In the genomic region with DNA sequence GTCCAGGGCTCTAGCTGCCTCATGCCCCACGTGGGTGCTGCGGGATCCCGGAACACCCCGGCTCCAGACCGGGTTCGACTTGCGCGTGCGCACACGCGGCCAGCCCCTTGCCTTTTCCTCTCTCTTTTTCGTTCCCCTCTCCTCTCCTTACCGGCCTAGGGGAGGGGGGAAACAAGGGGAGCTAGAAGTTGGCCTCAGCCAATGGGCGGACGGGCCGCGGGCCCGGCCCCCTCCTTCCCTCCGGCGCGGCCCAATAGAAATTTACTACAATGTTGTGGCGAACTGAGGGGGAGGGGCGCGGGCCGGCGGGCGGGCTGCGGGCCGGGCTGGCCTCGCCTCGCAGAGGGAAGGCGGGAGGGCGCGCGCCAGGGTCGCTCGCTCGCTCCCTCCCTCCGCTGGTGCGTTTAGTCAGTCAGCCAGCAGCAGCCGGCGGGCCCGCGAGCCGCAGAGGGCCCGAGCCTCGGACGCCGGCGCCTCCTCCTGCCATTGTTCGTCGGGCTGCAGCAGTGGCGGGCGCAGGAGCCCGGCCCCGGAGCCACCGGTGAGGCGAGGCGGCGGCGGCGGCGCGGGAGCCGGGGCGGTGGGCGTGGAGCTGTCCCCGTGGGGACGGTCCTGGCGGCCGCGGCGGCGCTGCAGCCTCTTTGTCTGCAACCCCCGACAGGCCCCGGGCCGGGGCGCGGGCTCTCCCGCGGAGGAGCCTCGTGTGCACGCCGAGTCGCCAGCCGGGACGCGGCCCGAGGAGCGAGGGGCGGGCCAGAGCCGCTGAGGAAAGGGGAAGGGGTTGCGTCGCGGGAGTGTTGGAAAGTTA, we compare ENCODE assay signal across 8 cellular contexts. TPM values are rescaled to one million over a fixed set of nuclear protein-coding genes. Genes with fewer than 3 reads are reported as not detected.
DNase-seq lines count a peak whose midpoint lies in the region; ATAC-seq, FAIRE-seq and TF ChIP-seq lines count a peak whose summit lies in the region.

TSS of gene EPB41 (plus strand) at position 342 of the 808 bp plus-strand sequence. CDS start 72,869 bp downstream, outside the sequence.

- no peaks in the 10 kb centered on the region for H3K9me2 ChIP-seq in SU-DHL-6 (replicated peaks; ENCODE audit: insufficient read depth, low read length)

- peak within 1 kb of the TSS; percentile 61 for H2AFZ ChIP-seq in SU-DHL-6 (ENCODE audit: low read depth, low read length, severe bottlenecking)

- intact Hi-C loops in pancreas (cut with DNase I) = no loop called here

- H3K9me3 ChIP-seq in SU-DHL-6 (ENCODE audit: insufficient read depth, low read length) = no peaks in the 10 kb centered on the region
- H3K9me3 ChIP-seq in cardiac muscle cell (ENCODE audit: low read depth) = no peaks in the 10 kb centered on the region
- H3K9me3 ChIP-seq in pancreas = no peaks in the 10 kb centered on the region
- H3K9me3 ChIP-seq in thymus (ENCODE audit: control insufficient read depth) = no peaks in the 10 kb centered on the region

- no peak for FAIRE-seq in pancreas (lab: Jason Lieb, UNC)

- TF ChIP-seq CTCF in GM06990 (IDR thresholded peaks at IDR 0.05; ENCODE audit: insufficient read depth, low read length, poor library complexity, severe bottlenecking) (no peak), SU-DHL-6 (IDR thresholded peaks at IDR 0.05; ENCODE audit: insufficient read depth, low read length, poor library complexity, severe bottlenecking) (no peak), cardiac muscle cell (IDR thresholded peaks at IDR 0.05; ENCODE audit: low read depth, low read length) (no peak), pancreas (IDR thresholded peaks at IDR 0.05) (no peak)

- peak within 1 kb of the TSS; percentile 71 for H3K9ac ChIP-seq in SU-DHL-6 (ENCODE audit: low read length)

- H3K9me3 Mint-ChIP-seq in activated naive CD8-positive, alpha-beta T cell treated with anti-CD3 and anti-CD28 coated beads for 36 hours = no peaks in the 10 kb centered on the region

- no peaks in the 10 kb centered on the region for H3K27me3 ChIP-seq in GM06990 (replicated peaks; ENCODE audit: control insufficient read depth, insufficient read depth, low read length)
- no peaks in the 10 kb centered on the region for H3K27me3 ChIP-seq in SU-DHL-6 (ENCODE audit: low read length)
- no peaks in the 10 kb centered on the region for H3K27me3 ChIP-seq in cardiac muscle cell
- no peaks in the 10 kb centered on the region for H3K27me3 ChIP-seq in pancreas
- H3K27me3 ChIP-seq in thymus (ENCODE audit: control insufficient read depth, insufficient read depth) = no peaks in the 10 kb centered on the region

- H3K4me2 ChIP-seq in SU-DHL-6 (ENCODE audit: low read depth, low read length, poor library complexity, severe bottlenecking) = peak within 1 kb of the TSS; percentile 66

- H3K27ac ChIP-seq in SU-DHL-6 (ENCODE audit: low read depth, low read length) = peak within 1 kb of the TSS; percentile 47
- H3K27ac ChIP-seq in cardiac muscle cell = peak within 1 kb of the TSS; percentile 84
- H3K27ac ChIP-seq in pancreas = peak within 1 kb of the TSS in 2 of 4 donors; percentile 20 to 50
- H3K27ac ChIP-seq in thymus (ENCODE audit: low read depth) = peak within 1 kb of the TSS; percentile 86

- ATAC-seq in HG02642 (IDR thresholded peaks at IDR 0.05; ENCODE audit: poor library complexity, unreplicated experiment) (peak; percentile 89), pancreas (peak; percentile 97 to 99 (median 98))

- peak within 1 kb of the TSS; percentile 96 for H3K27ac Mint-ChIP-seq in activated naive CD8-positive, alpha-beta T cell treated with anti-CD3 and anti-CD28 coated beads for 36 hours

- peaks cover 46% of the 10 kb centered on the region for H3K4me1 Mint-ChIP-seq in activated naive CD8-positive, alpha-beta T cell treated with anti-CD3 and anti-CD28 coated beads for 36 hours

- H3K4me3 ChIP-seq in GM06990 (replicated peaks; ENCODE audit: low read depth, low read length) (peak within 1 kb of the TSS; percentile 62), SU-DHL-6 (ENCODE audit: insufficient read depth, low read length, poor library complexity, severe bottlenecking) (peak within 1 kb of the TSS; percentile 49), cardiac muscle cell (peak within 1 kb of the TSS; percentile 59), pancreas (peak within 1 kb of the TSS; percentile 51 to 82 (median 72)), thymus (ENCODE audit: low read length) (peak within 1 kb of the TSS; percentile 98)

- peaks cover 7% of the 10 kb centered on the region for H3K4me1 ChIP-seq in cardiac muscle cell (ENCODE audit: low read depth)
- peaks cover 0 to 6% (median 0%) of the 10 kb centered on the region in 3 donors for H3K4me1 ChIP-seq in pancreas
- H3K4me1 ChIP-seq in thymus (ENCODE audit: control insufficient read depth, insufficient read depth, low read length) = peaks cover 20% of the 10 kb centered on the region

- no peaks in the 10 kb centered on the region for H3K36me3 ChIP-seq in GM06990 (ENCODE audit: control insufficient read depth, insufficient read depth, low read length)
- no peaks in the 10 kb centered on the region for H3K36me3 ChIP-seq in SU-DHL-6 (ENCODE audit: low read length)
- no peaks in the 10 kb centered on the region for H3K36me3 ChIP-seq in cardiac muscle cell
- H3K36me3 ChIP-seq in pancreas = no peaks in the 10 kb centered on the region
- peaks cover 6% of the 10 kb centered on the region for H3K36me3 ChIP-seq in thymus (ENCODE audit: control insufficient read depth, insufficient read depth)

- H3K36me3 Mint-ChIP-seq in activated naive CD8-positive, alpha-beta T cell treated with anti-CD3 and anti-CD28 coated beads for 36 hours = peaks cover 6% of the 10 kb centered on the region

- H3K4me3 Mint-ChIP-seq in activated naive CD8-positive, alpha-beta T cell treated with anti-CD3 and anti-CD28 coated beads for 36 hours = peak within 1 kb of the TSS; percentile 96

- H3K27me3 Mint-ChIP-seq in activated naive CD8-positive, alpha-beta T cell treated with anti-CD3 and anti-CD28 coated beads for 36 hours = no peaks in the 10 kb centered on the region

- no peaks in the 10 kb centered on the region; the same call in 1 of the 2 replicates for H4K20me1 ChIP-seq in SU-DHL-6 (ENCODE audit: low read depth, low read length)

- 0% methylated on average over 62 to 95 of the region's 95 CpGs for WGBS in pancreas, 2 donors
- under 1% methylated on average over 95 of the region's 95 CpGs for WGBS in thymus

- peaks cover 17% of the 10 kb centered on the region for H3F3A ChIP-seq in SU-DHL-6 (ENCODE audit: insufficient read depth)

- DNase-seq in GM06990 (ENCODE audit: extremely low read depth, insufficient read length) = peak; percentile 98
- DNase-seq in NCI-H128 (lab: John Stamatoyannopoulos, UW; ENCODE audit: unreplicated experiment) = peak; percentile 94
- peak; percentile 93 for DNase-seq in activated naive CD8-positive, alpha-beta T cell treated with anti-CD3 and anti-CD28 coated beads for 36 hours
- DNase-seq in cardiac muscle cell (ENCODE audit: low read depth in 1 of 2, low spot score in 1 of 2) = peak; percentile 95 to 97
- DNase-seq in pancreas = peak; percentile 88 to 94 (median 90)

- peaks cover 62% of the 10 kb centered on the region for H3K79me2 ChIP-seq in SU-DHL-6 (ENCODE audit: insufficient read depth, low read length)

RNA-seq across cellular contexts. Expression of gene EPB41, which starts in this region (rescaled TPM):
- total RNA-seq in activated naive CD8-positive, alpha-beta T cell treated with anti-CD3 and anti-CD28 coated beads for 36 hours = 10 to 100 TPM; 77.1 to 86.7 TPM
- 35.8 and 50.5 TPM in 2 replicates for total RNA-seq in cardiac muscle cell
- 15.4 and 27.6 TPM in 2 replicates for polyA plus RNA-seq in cardiac muscle cell
- 10 to 100 TPM; 19.3 to 39.8 (median 26.3) TPM for total RNA-seq in pancreas
- 10 to 100 TPM in 1 of 2 donors, 1 to 10 TPM in 1; 9.1 to 12.3 TPM for polyA plus RNA-seq in pancreas
- 18.6 TPM for polyA plus RNA-seq in thymus
